In the genomic region with DNA sequence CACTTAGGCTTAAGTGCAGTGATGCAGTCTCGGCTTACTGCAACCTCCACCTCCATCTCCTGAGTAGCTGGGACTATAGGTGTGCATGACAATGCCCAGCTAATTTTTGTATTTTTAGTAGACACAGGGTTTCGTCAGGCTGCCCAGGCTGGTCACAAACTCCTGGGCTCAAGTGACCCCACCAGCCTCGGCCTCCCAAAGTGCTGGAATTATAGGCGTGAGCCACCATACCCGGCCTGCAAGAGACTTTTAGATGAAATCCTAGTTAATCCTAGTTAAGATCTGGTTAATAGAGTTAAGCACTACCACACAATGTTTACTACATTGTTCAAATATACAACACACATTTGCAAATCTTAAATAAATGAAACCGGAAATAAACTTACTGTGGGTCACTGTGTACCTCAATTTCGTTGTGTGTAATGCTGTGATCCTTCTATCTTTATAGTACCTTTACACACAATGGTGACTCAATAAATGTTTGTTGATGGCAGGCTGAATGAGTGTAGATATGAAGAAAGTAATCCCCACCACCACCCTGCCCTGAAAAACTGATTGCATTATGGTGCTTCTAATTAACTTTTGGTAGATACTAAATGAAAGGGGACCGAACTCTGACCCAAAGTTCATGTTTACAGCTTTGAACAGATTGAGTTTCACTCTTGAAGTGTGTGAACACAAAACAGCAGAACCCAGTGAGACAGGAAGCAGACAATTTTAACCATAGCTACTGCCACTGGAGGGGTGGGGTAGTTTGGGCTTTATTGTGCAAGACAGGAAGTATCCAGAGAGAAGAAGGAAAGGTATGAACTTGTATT, we compare ENCODE assay signal across 1 cellular context.
TF ChIP-seq lines count a peak whose summit lies in the region.

No MANE protein-coding gene starts in this region.

TF ChIP-seq in K562, 482 proteins besides CTCF, POLR2A, EP300 and RAD21 (continued from another document and continues in another):
- TF ChIP-seq, protein P1, sequence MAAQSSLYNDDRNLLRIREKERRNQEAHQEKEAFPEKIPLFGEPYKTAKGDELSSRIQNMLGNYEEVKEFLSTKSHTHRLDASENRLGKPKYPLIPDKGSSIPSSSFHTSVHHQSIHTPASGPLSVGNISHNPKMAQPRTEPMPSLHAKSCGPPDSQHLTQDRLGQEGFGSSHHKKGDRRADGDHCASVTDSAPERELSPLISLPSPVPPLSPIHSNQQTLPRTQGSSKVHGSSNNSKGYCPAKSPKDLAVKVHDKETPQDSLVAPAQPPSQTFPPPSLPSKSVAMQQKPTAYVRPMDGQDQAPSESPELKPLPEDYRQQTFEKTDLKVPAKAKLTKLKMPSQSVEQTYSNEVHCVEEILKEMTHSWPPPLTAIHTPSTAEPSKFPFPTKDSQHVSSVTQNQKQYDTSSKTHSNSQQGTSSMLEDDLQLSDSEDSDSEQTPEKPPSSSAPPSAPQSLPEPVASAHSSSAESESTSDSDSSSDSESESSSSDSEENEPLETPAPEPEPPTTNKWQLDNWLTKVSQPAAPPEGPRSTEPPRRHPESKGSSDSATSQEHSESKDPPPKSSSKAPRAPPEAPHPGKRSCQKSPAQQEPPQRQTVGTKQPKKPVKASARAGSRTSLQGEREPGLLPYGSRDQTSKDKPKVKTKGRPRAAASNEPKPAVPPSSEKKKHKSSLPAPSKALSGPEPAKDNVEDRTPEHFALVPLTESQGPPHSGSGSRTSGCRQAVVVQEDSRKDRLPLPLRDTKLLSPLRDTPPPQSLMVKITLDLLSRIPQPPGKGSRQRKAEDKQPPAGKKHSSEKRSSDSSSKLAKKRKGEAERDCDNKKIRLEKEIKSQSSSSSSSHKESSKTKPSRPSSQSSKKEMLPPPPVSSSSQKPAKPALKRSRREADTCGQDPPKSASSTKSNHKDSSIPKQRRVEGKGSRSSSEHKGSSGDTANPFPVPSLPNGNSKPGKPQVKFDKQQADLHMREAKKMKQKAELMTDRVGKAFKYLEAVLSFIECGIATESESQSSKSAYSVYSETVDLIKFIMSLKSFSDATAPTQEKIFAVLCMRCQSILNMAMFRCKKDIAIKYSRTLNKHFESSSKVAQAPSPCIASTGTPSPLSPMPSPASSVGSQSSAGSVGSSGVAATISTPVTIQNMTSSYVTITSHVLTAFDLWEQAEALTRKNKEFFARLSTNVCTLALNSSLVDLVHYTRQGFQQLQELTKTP (IDR thresholded peaks at IDR 0.05; ENCODE audit: low read depth in 1 of 2, partially characterized antibody in 2 of 2) = peak in 1 of 2 experiments; percentile 27
- no peak for TF ChIP-seq ZNF165 (CRISPR knock-in tag; IDR thresholded peaks at IDR 0.05; ENCODE audit: borderline replicate concordance)
- no peak for TF ChIP-seq RBM17 (IDR thresholded peaks at IDR 0.05; ENCODE audit: borderline replicate concordance, low read depth, low read length)
- TF ChIP-seq ZNF75A (CRISPR knock-in tag; IDR thresholded peaks at IDR 0.05) = no peak
- TF ChIP-seq DNMT1 (IDR thresholded peaks at IDR 0.05) = no peak
- TF ChIP-seq ARHGAP35 (IDR thresholded peaks at IDR 0.05; ENCODE audit: partially characterized antibody) = no peak
- TF ChIP-seq MYNN (IDR thresholded peaks at IDR 0.05) = no peak
- no peak for TF ChIP-seq MYNN (CRISPR knock-in tag; IDR thresholded peaks at IDR 0.05)
- no peak for TF ChIP-seq POLR3A (IDR thresholded peaks at IDR 0.05; ENCODE audit: borderline replicate concordance, extremely low read depth, insufficient read depth, insufficient read length)
- no peak for TF ChIP-seq DDX20 (tag; IDR thresholded peaks at IDR 0.05; ENCODE audit: low read depth)
- TF ChIP-seq HLTF (IDR thresholded peaks at IDR 0.05) = no peak
- no peak for TF ChIP-seq ZNF3 (CRISPR knock-in tag; IDR thresholded peaks at IDR 0.05)
- no peak for TF ChIP-seq NR2F6 (CRISPR knock-in tag; IDR thresholded peaks at IDR 0.05)
- TF ChIP-seq ZNF143 (CRISPR knock-in tag; IDR thresholded peaks at IDR 0.05) = no peak
- no peak for TF ChIP-seq NUFIP1 (IDR thresholded peaks at IDR 0.05; ENCODE audit: partially characterized antibody)
- no peak for TF ChIP-seq HNRNPH1 (optimal IDR thresholded peaks at IDR 0.05; ENCODE audit: low read depth, low read length)
- TF ChIP-seq MEIS2 (IDR thresholded peaks at IDR 0.05; ENCODE audit: partially characterized antibody) = no peak
- TF ChIP-seq RFX5 (IDR thresholded peaks at IDR 0.05; ENCODE audit: low read depth, low read length) = no peak
- TF ChIP-seq SIN3A (IDR thresholded peaks at IDR 0.05; ENCODE audit: borderline replicate concordance in 2 of 2, control insufficient read depth in 1 of 2, low read depth in 2 of 2, low read length in 2 of 2) = no peak
- TF ChIP-seq, protein P2, sequence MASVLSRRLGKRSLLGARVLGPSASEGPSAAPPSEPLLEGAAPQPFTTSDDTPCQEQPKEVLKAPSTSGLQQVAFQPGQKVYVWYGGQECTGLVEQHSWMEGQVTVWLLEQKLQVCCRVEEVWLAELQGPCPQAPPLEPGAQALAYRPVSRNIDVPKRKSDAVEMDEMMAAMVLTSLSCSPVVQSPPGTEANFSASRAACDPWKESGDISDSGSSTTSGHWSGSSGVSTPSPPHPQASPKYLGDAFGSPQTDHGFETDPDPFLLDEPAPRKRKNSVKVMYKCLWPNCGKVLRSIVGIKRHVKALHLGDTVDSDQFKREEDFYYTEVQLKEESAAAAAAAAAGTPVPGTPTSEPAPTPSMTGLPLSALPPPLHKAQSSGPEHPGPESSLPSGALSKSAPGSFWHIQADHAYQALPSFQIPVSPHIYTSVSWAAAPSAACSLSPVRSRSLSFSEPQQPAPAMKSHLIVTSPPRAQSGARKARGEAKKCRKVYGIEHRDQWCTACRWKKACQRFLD (CRISPR knock-in tag; IDR thresholded peaks at IDR 0.05) = no peak
- no peak for TF ChIP-seq BMI1 (IDR thresholded peaks at IDR 0.05; ENCODE audit: low read length)
- TF ChIP-seq, protein P3, sequence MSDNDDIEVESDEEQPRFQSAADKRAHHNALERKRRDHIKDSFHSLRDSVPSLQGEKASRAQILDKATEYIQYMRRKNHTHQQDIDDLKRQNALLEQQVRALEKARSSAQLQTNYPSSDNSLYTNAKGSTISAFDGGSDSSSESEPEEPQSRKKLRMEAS (CRISPR knock-in tag; IDR thresholded peaks at IDR 0.05) = no peak
- TF ChIP-seq, protein P4, sequence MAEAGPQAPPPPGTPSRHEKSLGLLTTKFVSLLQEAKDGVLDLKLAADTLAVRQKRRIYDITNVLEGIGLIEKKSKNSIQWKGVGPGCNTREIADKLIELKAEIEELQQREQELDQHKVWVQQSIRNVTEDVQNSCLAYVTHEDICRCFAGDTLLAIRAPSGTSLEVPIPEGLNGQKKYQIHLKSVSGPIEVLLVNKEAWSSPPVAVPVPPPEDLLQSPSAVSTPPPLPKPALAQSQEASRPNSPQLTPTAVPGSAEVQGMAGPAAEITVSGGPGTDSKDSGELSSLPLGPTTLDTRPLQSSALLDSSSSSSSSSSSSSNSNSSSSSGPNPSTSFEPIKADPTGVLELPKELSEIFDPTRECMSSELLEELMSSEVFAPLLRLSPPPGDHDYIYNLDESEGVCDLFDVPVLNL (CRISPR knock-in tag; IDR thresholded peaks at IDR 0.05; ENCODE audit: low read depth) = no peak
- no peak for TF ChIP-seq SRSF7 (optimal IDR thresholded peaks at IDR 0.05; ENCODE audit: low read depth, low read length)
- TF ChIP-seq MIER1 (IDR thresholded peaks at IDR 0.05; ENCODE audit: low read depth) = no peak
- TF ChIP-seq ELF1 (tag; IDR thresholded peaks at IDR 0.05) = peak; percentile 75
- no peak for TF ChIP-seq PURB (CRISPR knock-in tag; IDR thresholded peaks at IDR 0.05; ENCODE audit: low read depth)
- no peak for TF ChIP-seq GATA2 (CRISPR knock-in tag; IDR thresholded peaks at IDR 0.05)
- TF ChIP-seq, protein P5, sequence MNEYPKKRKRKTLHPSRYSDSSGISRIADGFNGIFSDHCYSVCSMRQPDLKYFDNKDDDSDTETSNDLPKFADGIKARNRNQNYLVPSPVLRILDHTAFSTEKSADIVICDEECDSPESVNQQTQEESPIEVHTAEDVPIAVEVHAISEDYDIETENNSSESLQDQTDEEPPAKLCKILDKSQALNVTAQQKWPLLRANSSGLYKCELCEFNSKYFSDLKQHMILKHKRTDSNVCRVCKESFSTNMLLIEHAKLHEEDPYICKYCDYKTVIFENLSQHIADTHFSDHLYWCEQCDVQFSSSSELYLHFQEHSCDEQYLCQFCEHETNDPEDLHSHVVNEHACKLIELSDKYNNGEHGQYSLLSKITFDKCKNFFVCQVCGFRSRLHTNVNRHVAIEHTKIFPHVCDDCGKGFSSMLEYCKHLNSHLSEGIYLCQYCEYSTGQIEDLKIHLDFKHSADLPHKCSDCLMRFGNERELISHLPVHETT (CRISPR knock-in tag; conservative IDR thresholded peaks at IDR 0.05 in 1 of 2, IDR thresholded peaks at IDR 0.05 in 1 of 2) = no peak
- TF ChIP-seq, protein P6, sequence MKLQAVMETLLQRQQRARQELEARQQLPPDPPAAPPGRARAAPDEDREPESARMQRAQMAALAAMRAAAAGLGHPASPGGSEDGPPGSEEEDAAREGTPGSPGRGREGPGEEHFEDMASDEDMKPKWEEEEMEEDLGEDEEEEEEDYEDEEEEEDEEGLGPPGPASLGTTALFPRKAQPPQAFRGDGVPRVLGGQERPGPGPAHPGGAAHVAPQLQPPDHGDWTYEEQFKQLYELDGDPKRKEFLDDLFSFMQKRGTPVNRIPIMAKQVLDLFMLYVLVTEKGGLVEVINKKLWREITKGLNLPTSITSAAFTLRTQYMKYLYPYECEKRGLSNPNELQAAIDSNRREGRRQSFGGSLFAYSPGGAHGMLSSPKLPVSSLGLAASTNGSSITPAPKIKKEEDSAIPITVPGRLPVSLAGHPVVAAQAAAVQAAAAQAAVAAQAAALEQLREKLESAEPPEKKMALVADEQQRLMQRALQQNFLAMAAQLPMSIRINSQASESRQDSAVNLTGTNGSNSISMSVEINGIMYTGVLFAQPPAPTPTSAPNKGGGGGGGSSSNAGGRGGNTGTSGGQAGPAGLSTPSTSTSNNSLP (IDR thresholded peaks at IDR 0.05; ENCODE audit: borderline replicate concordance, low read depth, low read length) = no peak
- no peak for TF ChIP-seq FOXK1 (CRISPR knock-in tag; IDR thresholded peaks at IDR 0.05; ENCODE audit: borderline replicate concordance)
- TF ChIP-seq, protein P7, sequence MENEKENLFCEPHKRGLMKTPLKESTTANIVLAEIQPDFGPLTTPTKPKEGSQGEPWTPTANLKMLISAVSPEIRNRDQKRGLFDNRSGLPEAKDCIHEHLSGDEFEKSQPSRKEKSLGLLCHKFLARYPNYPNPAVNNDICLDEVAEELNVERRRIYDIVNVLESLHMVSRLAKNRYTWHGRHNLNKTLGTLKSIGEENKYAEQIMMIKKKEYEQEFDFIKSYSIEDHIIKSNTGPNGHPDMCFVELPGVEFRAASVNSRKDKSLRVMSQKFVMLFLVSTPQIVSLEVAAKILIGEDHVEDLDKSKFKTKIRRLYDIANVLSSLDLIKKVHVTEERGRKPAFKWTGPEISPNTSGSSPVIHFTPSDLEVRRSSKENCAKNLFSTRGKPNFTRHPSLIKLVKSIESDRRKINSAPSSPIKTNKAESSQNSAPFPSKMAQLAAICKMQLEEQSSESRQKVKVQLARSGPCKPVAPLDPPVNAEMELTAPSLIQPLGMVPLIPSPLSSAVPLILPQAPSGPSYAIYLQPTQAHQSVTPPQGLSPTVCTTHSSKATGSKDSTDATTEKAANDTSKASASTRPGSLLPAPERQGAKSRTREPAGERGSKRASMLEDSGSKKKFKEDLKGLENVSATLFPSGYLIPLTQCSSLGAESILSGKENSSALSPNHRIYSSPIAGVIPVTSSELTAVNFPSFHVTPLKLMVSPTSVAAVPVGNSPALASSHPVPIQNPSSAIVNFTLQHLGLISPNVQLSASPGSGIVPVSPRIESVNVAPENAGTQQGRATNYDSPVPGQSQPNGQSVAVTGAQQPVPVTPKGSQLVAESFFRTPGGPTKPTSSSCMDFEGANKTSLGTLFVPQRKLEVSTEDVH (IDR thresholded peaks at IDR 0.05; ENCODE audit: low read depth, partially characterized antibody) = no peak
- TF ChIP-seq ZNF436 (CRISPR knock-in tag; IDR thresholded peaks at IDR 0.05) = no peak
- TF ChIP-seq IFI16 (CRISPR knock-in tag; IDR thresholded peaks at IDR 0.05) = no peak
- TF ChIP-seq KDM1A (IDR thresholded peaks at IDR 0.05) = peak; percentile 94 to 95
- no peak for TF ChIP-seq TAF15 (IDR thresholded peaks at IDR 0.05; ENCODE audit: low read depth, low read length)
- no peak for TF ChIP-seq POLR2B (IDR thresholded peaks at IDR 0.05; ENCODE audit: low read depth, partially characterized antibody)
- no peak for TF ChIP-seq ARID2 (IDR thresholded peaks at IDR 0.05)
- TF ChIP-seq, protein P8, sequence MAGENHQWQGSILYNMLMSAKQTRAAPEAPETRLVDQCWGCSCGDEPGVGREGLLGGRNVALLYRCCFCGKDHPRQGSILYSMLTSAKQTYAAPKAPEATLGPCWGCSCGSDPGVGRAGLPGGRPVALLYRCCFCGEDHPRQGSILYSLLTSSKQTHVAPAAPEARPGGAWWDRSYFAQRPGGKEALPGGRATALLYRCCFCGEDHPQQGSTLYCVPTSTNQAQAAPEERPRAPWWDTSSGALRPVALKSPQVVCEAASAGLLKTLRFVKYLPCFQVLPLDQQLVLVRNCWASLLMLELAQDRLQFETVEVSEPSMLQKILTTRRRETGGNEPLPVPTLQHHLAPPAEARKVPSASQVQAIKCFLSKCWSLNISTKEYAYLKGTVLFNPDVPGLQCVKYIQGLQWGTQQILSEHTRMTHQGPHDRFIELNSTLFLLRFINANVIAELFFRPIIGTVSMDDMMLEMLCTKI (IDR thresholded peaks at IDR 0.05; ENCODE audit: partially characterized antibody) = no peak
- no peak for TF ChIP-seq SAP30 (IDR thresholded peaks at IDR 0.05; ENCODE audit: borderline replicate concordance, insufficient read depth, low read depth, low read length, poor library complexity, severe bottlenecking)
- no peak for TF ChIP-seq HMG20A (CRISPR knock-in tag; conservative IDR thresholded peaks at IDR 0.05)
- no peak for TF ChIP-seq SP1 (CRISPR knock-in tag; IDR thresholded peaks at IDR 0.05)
- TF ChIP-seq, protein P9, sequence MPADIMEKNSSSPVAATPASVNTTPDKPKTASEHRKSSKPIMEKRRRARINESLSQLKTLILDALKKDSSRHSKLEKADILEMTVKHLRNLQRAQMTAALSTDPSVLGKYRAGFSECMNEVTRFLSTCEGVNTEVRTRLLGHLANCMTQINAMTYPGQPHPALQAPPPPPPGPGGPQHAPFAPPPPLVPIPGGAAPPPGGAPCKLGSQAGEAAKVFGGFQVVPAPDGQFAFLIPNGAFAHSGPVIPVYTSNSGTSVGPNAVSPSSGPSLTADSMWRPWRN (IDR thresholded peaks at IDR 0.05; ENCODE audit: low read depth) = no peak
- TF ChIP-seq SMC3 (conservative IDR thresholded peaks at IDR 0.05; ENCODE audit: insufficient read depth, low read depth, low read length) = no peak
- peak; percentile 46; the same call in 1 of the 2 replicates for TF ChIP-seq POLR2H (tag; IDR thresholded peaks at IDR 0.05; ENCODE audit: low read depth)
- TF ChIP-seq U2AF1 (optimal IDR thresholded peaks at IDR 0.05; ENCODE audit: low read depth, low read length) = no peak
